In genomic region chr5:127064253-127064652, GRCh38 we compare ENCODE assay signal across 19 cellular contexts. TPM values are rescaled to one million over a fixed set of nuclear protein-coding genes. Genes with fewer than 3 reads are reported as not detected.
DNase-seq lines count a peak whose midpoint lies in the region; ATAC-seq, FAIRE-seq and TF ChIP-seq lines count a peak whose summit lies in the region.
"Had no signal": no experiment of that assay in that cellular context is flagged by ENCODE, and none has a peak within 500 bp of the region (broad histone marks: within the 10 kb centered on the region; RNA-seq: fewer than 3 reads in every experiment).

No MANE protein-coding gene starts in this region.

- TF ChIP-seq CTCF in bronchial epithelial cell (IDR thresholded peaks at IDR 0.05; ENCODE audit: insufficient read depth, low read length, severe bottlenecking) (no peak), upper lobe of right lung (IDR thresholded peaks at IDR 0.05) (no peak), HFFc6 (IDR thresholded peaks at IDR 0.05) (no peak)

- peak; percentile 97 for FAIRE-seq in bronchial epithelial cell (lab: Jason Lieb, UNC)
- FAIRE-seq: G401.6, GM12891, HTR-8/SVneo had no signal

- H3K27ac Mint-ChIP-seq in HFFc6 = no peak overlapping the region
- H3K27ac Mint-ChIP-seq: CD8-positive, alpha-beta T cell had no signal

- no peak overlapping the region for H3K27ac ChIP-seq in upper lobe of right lung
- H3K27ac ChIP-seq: BLaER1 had no signal

- no peak overlapping the region for H3K4me3 Mint-ChIP-seq in HFFc6
- H3K4me3 Mint-ChIP-seq: CD8-positive, alpha-beta T cell had no signal

- intact Hi-C loops in upper lobe of right lung (cut with DNase I) = no loop called here

- H3K36me3 Mint-ChIP-seq in HFFc6 (ENCODE audit: low read depth) = no peaks in the 10 kb centered on the region

- DNase-seq in NCI-H69 (lab: John Stamatoyannopoulos, UW) (peak; percentile 42), bronchial epithelial cell (ENCODE audit: low read depth) (peak; percentile 92), upper lobe of right lung (no peak), HFFc6 (no peak)
- DNase-seq in activated CD4-positive, CD25-positive, alpha-beta regulatory T cell treated with anti-CD3 and anti-CD28 coated beads, Interleukin-2, amount 50 U/mL, for 72 hours = no peak
- DNase-seq: 8988T; Calu3; CD8-positive, alpha-beta T cell; DMS 273 treated with DMSO at 0.1 percent for 48 hours; GOT3; H7; IMR-90 had no signal

- ATAC-seq in esophagus mucosa = peak; percentile 93
- ATAC-seq in upper lobe of right lung = peak; percentile 74
- no peak for ATAC-seq in GM18861 (IDR thresholded peaks at IDR 0.05; ENCODE audit: unreplicated experiment)
- ATAC-seq: CD8-positive, alpha-beta T cell; HCT116 had no signal

- H3K9me3 ChIP-seq in upper lobe of right lung = no peaks in the 10 kb centered on the region
- H3K9me3 ChIP-seq: BLaER1 had no signal

- no peaks in the 10 kb centered on the region for H3K27me3 ChIP-seq in bronchial epithelial cell (ENCODE audit: control insufficient read depth, insufficient read depth, low read length)
- H3K27me3 ChIP-seq in upper lobe of right lung = no peaks in the 10 kb centered on the region
- H3K27me3 ChIP-seq: BLaER1 had no signal

- H3K4me1 ChIP-seq in upper lobe of right lung = no peaks in the 10 kb centered on the region

- H3K4me3 ChIP-seq in bronchial epithelial cell (ENCODE audit: low read depth, low read length) = no peak overlapping the region
- no peak overlapping the region for H3K4me3 ChIP-seq in upper lobe of right lung
- H3K4me3 ChIP-seq: BLaER1 had no signal

- H3K9me3 Mint-ChIP-seq in HFFc6 = no peaks in the 10 kb centered on the region
- H3K9me3 Mint-ChIP-seq: CD8-positive, alpha-beta T cell had no signal

- peaks cover 3% of the 10 kb centered on the region for H3K27me3 Mint-ChIP-seq in HFFc6 (ENCODE audit: insufficient read depth)

- H3K4me1 Mint-ChIP-seq in HFFc6 (ENCODE audit: low read depth) = peaks cover 10% of the 10 kb centered on the region; the same call in 1 of the 2 replicates

- H3K36me3 ChIP-seq in bronchial epithelial cell (ENCODE audit: control insufficient read depth, insufficient read depth, low read length) (no peaks in the 10 kb centered on the region), upper lobe of right lung (no peaks in the 10 kb centered on the region)
- H3K36me3 ChIP-seq: BLaER1 had no signal

RNA-seq across cellular contexts. Expression of gene C5orf63, which starts 9.0 kb away (rescaled TPM):
- total RNA-seq in bronchial epithelial cell (4.5 and 5.9 TPM in 2 replicates), esophagus mucosa (5.1 TPM), upper lobe of right lung (10.1 TPM)
- total RNA-seq in HFFc6 (2021; fragmentation: NEBNext Ultra II Directional; extraction: Animal tissue kit (Norgen Biotek cat#: 25700)) = 1 to 10 TPM in 2 of 6 experiments, under 1 TPM in 4; 0.41 to 3.8 (median 0.71) TPM

RNA-seq across cellular contexts. Expression of gene MARCHF3, which starts 33.9 kb away (rescaled TPM):
- total RNA-seq in bronchial epithelial cell (1.6 and 6.5 TPM in 2 replicates), esophagus mucosa (2.4 TPM), upper lobe of right lung (11.1 TPM)
- 10 to 100 TPM; 12.3 to 17.8 (median 13.3) TPM for total RNA-seq in HFFc6 (2021; fragmentation: NEBNext Ultra II Directional; extraction: Animal tissue kit (Norgen Biotek cat#: 25700))

Comparison
In these comparisons a context has a peak if more than half of its experiments do, and no peak if none do; other contexts are left out.
1. DNase-seq: peak in NCI-H69 (single experiment) and bronchial epithelial cell (single experiment); none in upper lobe of right lung (single experiment), activated CD4-positive, CD25-positive, alpha-beta regulatory T cell treated with anti-CD3 and anti-CD28 coated beads, Interleukin-2, amount 50 U/mL, for 72 hours (single experiment) and HFFc6 (single experiment).